Comparison of ENCODE assay signal across 1 cellular context in the genomic region with DNA sequence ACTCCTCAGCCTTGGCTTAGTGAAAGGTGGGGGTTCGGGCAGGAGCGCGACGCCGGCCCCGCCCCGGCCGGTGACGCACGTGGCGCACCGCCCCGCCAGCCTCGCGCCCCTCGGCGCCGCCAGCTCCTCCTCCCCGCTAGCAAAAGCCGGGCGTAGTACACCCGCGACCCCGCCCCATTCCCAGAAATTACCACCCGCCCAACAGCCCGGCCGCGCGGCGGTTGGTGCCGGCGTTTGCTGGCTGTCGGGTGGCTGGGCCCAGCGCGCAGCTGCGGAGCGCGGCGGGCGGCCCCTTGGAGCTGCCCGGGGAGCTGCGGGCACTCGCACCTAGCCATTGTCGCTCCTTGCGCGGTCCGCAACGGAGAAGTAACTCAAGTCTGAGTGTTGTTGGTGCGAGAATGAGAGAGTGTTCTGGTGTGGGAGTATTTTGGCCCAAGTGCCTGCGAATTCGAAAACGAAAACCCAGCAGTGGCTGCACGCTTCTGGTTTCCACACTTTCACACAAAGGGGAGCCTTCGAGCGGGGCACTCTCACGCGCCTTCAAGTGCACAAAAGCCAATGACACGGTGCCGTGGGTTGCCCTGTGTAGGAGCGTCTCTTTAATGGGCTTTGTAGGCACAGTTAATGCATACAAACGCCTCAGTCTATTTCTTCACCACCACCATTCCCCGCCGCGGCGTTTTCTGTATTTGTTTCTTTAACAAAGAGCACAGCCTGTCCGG.
A peak's percentile ranks its signal among the peaks of the same experiment; 100 is the strongest.
TF ChIP-seq lines count a peak whose summit lies in the region.

No MANE protein-coding gene starts in this region.

TF ChIP-seq in H1, 55 proteins besides CTCF, POLR2A, EP300 and RAD21:
- TF ChIP-seq GABPA (IDR thresholded peaks at IDR 0.05; ENCODE audit: borderline replicate concordance, insufficient read depth, low read length) (no peak), CHD2 (IDR thresholded peaks at IDR 0.05; ENCODE audit: low read length) (no peak), CHD7 (IDR thresholded peaks at IDR 0.05; ENCODE audit: insufficient replicate concordance, low read length) (no peak), BCL11A (IDR thresholded peaks at IDR 0.05; ENCODE audit: low read depth in 2 of 2, low read length in 2 of 2) (no peak), KDM5A (IDR thresholded peaks at IDR 0.05; ENCODE audit: low read length) (no peak), RBBP5 (IDR thresholded peaks at IDR 0.05; ENCODE audit: borderline replicate concordance, low read depth, low read length) (peak; percentile 69; the same call in 1 of the 2 replicates), RFX5 (IDR thresholded peaks at IDR 0.05; ENCODE audit: borderline replicate concordance, low read depth, low read length) (no peak), TAF1 (IDR thresholded peaks at IDR 0.05; ENCODE audit: low read depth, low read length) (peak; percentile 73), SAP30 (IDR thresholded peaks at IDR 0.05; ENCODE audit: insufficient read depth, insufficient replicate concordance, low read length) (peak; percentile 33), TAF7 (optimal IDR thresholded peaks at IDR 0.05; ENCODE audit: borderline replicate concordance, low read depth, low read length) (peak; percentile 82), SRF (IDR thresholded peaks at IDR 0.05; ENCODE audit: low read depth, low read length) (no peak), POLR2AphosphoS5 (IDR thresholded peaks at IDR 0.05; ENCODE audit: low read depth, low read length) (peak; percentile 51; the same call in 1 of the 2 replicates), SIN3A (conservative IDR thresholded peaks at IDR 0.05 in 1 of 2, IDR thresholded peaks at IDR 0.05 in 1 of 2; ENCODE audit: low read depth in 1 of 2, low read length in 2 of 2) (peak in 1 of 2 experiments; percentile 38; a peak in 2 of 4 replicates), JUN (IDR thresholded peaks at IDR 0.05; ENCODE audit: low read depth, low read length) (no peak), BACH1 (IDR thresholded peaks at IDR 0.05; ENCODE audit: low read length) (0 out of 2 replicates have a peak, but pooled peaks have one; percentile 30), ASH2L (IDR thresholded peaks at IDR 0.05; ENCODE audit: low read length) (peak; percentile 90), CEBPB (IDR thresholded peaks at IDR 0.05; ENCODE audit: low read depth, low read length) (no peak), SP1 (IDR thresholded peaks at IDR 0.05; ENCODE audit: low read depth, low read length) (no peak), RXRA (IDR thresholded peaks at IDR 0.05; ENCODE audit: insufficient read depth, low read depth, low read length) (no peak), YY1 (IDR thresholded peaks at IDR 0.05; ENCODE audit: low read depth, low read length) (peak; percentile 26; the same call in 1 of the 2 replicates), JUND (IDR thresholded peaks at IDR 0.05; ENCODE audit: low read length) (0 out of 2 replicates have a peak, but pooled peaks have one; percentile 10), CREB1 (IDR thresholded peaks at IDR 0.05) (peak; percentile 61; the same call in 1 of the 2 replicates), TBP (IDR thresholded peaks at IDR 0.05; ENCODE audit: low read depth, low read length) (peak; percentile 62; the same call in 1 of the 2 replicates), HDAC6 (IDR thresholded peaks at IDR 0.05; ENCODE audit: low read depth, low read length) (no peak)
- TF ChIP-seq, protein P1, sequence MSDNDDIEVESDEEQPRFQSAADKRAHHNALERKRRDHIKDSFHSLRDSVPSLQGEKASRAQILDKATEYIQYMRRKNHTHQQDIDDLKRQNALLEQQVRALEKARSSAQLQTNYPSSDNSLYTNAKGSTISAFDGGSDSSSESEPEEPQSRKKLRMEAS (IDR thresholded peaks at IDR 0.05), result peak; percentile 73
